Comparison of ENCODE assay signal across 13 cellular contexts in genomic region chr13:97946951-97947588, GRCh38. TPM values are rescaled to one million over a fixed set of nuclear protein-coding genes. Genes with fewer than 3 reads are reported as not detected.
A peak's percentile ranks its signal among the peaks of the same experiment; 100 is the strongest.
DNase-seq lines count a peak whose midpoint lies in the region; TF ChIP-seq lines count a peak whose summit lies in the region.
"Had no signal": no experiment of that assay in that cellular context is flagged by ENCODE, and none has a peak within 500 bp of the region (broad histone marks: within the 10 kb centered on the region; RNA-seq: fewer than 3 reads in every experiment).

No MANE protein-coding gene starts in this region.

- TF ChIP-seq CTCF in fibroblast of pulmonary artery (IDR thresholded peaks at IDR 0.05; ENCODE audit: low read length, missing control alignments), result no peak
- no peak for TF ChIP-seq CTCF in suprapubic skin (IDR thresholded peaks at IDR 0.05)
- no peak for TF ChIP-seq CTCF in ovary (IDR thresholded peaks at IDR 0.05)

- no peak overlapping the region for H3K4me3 Mint-ChIP-seq in activated CD4-positive, alpha-beta memory T cell treated with anti-CD3 and anti-CD28 coated beads for 36 hours
- H3K4me3 Mint-ChIP-seq: brain, H9 had no signal

- TF ChIP-seq POLR2A in suprapubic skin (IDR thresholded peaks at IDR 0.05), result no peak
- no peak for TF ChIP-seq POLR2A in ovary (IDR thresholded peaks at IDR 0.05)

- peaks cover 3% of the 10 kb centered on the region for H3K27me3 Mint-ChIP-seq in activated CD4-positive, alpha-beta memory T cell treated with anti-CD3 and anti-CD28 coated beads for 36 hours

- H3K27me3 ChIP-seq in suprapubic skin (no peaks in the 10 kb centered on the region), ovary (no peaks in the 10 kb centered on the region)

- H3K9me3 ChIP-seq in suprapubic skin, result no peaks in the 10 kb centered on the region
- no peaks in the 10 kb centered on the region for H3K9me3 ChIP-seq in ovary

- 60% methylated on average over 3 of the region's 3 CpGs for WGBS in suprapubic skin
- WGBS in ovary, 3 donors, result 53 to 76% (median 69%) methylated on average over 3 of the region's 3 CpGs

- H3K27ac ChIP-seq in suprapubic skin, result no peak overlapping the region
- no peak overlapping the region for H3K27ac ChIP-seq in ovary

- no peak for TF ChIP-seq EP300 in suprapubic skin (IDR thresholded peaks at IDR 0.05)
- no peak for TF ChIP-seq EP300 in ovary (IDR thresholded peaks at IDR 0.05)

- H3K36me3 ChIP-seq in suprapubic skin (no peaks in the 10 kb centered on the region), ovary (no peaks in the 10 kb centered on the region)

- H3K4me3 ChIP-seq in fibroblast of pulmonary artery (replicated peaks; ENCODE audit: low read depth, low read length), result no peak overlapping the region
- no peak overlapping the region for H3K4me3 ChIP-seq in suprapubic skin
- no peak overlapping the region for H3K4me3 ChIP-seq in ovary

- CTCF ChIA-PET in activated CD4-positive, alpha-beta memory T cell treated with anti-CD3 and anti-CD28 coated beads for 36 hours (lab: Charles Lee), result interaction anchor here (1.2 kb wide), 1 partner anchor 91 kb away, joined by 4 read pairs; no protein-coding TSS in a partner anchor

- POLR2A ChIA-PET in activated CD4-positive, alpha-beta memory T cell treated with anti-CD3 and anti-CD28 coated beads for 36 hours (lab: Charles Lee), result no interaction called here

- peaks cover 2% of the 10 kb centered on the region for H3K9me3 Mint-ChIP-seq in activated CD4-positive, alpha-beta memory T cell treated with anti-CD3 and anti-CD28 coated beads for 36 hours

- H3K4me1 Mint-ChIP-seq in activated CD4-positive, alpha-beta memory T cell treated with anti-CD3 and anti-CD28 coated beads for 36 hours (ENCODE audit: low read depth), result peaks cover 5% of the 10 kb centered on the region
- H3K4me1 Mint-ChIP-seq: brain, H9 had no signal

- peak; percentile 11 for DNase-seq in H4 (ENCODE audit: low spot score)
- DNase-seq in SW 1271 (lab: John Stamatoyannopoulos, UW), result peak; percentile 32 to 35
- peak; percentile 94 for DNase-seq in fibroblast of pulmonary artery (ENCODE audit: low read depth)
- peak; percentile 26 for DNase-seq in smooth muscle cell of the brain vasculature (ENCODE audit: low read depth, low spot score)
- no peak for DNase-seq in suprapubic skin (ENCODE audit: low spot score in 2 of 2)
- no peak for DNase-seq in ovary
- no peak for DNase-seq in activated CD4-positive, alpha-beta memory T cell treated with anti-CD3 and anti-CD28 coated beads for 36 hours
- DNase-seq: activated CD4-positive, CD25-positive, alpha-beta regulatory T cell treated with anti-CD3 and anti-CD28 coated beads, Interleukin-2, amount 50 U/mL, for 72 hours; erythroblast; H9; NCI-H1694 treated with DMSO at 0.1 percent for 48 hours had no signal

- no peaks in the 10 kb centered on the region for H3K4me1 ChIP-seq in suprapubic skin
- no peaks in the 10 kb centered on the region for H3K4me1 ChIP-seq in ovary (ENCODE audit: insufficient read depth)

- intact Hi-C loops in ovary (cut with DNase I), result no loop called here
- intact Hi-C loops in activated CD4-positive, alpha-beta memory T cell treated with anti-CD3 and anti-CD28 coated beads for 36 hours (cut with micrococcal nuclease), result no loop called here

- no peak overlapping the region for H3K27ac Mint-ChIP-seq in activated CD4-positive, alpha-beta memory T cell treated with anti-CD3 and anti-CD28 coated beads for 36 hours
- H3K27ac Mint-ChIP-seq: brain, H9, IgD-negative memory B cell had no signal

- peaks cover 2% of the 10 kb centered on the region for H3K36me3 Mint-ChIP-seq in activated CD4-positive, alpha-beta memory T cell treated with anti-CD3 and anti-CD28 coated beads for 36 hours

RNA-seq across cellular contexts. Expression of gene IPO5, which starts 6.4 kb away (rescaled TPM):
- total RNA-seq in H4 (2014; rRNA removed; shearing (Covaris generic)), result 65.3 and 88.4 TPM in 2 replicates
- total RNA-seq in suprapubic skin, result 10 to 100 TPM; 78.8 to 93.8 (median 82.4) TPM
- total RNA-seq in ovary, result 100 to 1,000 TPM in 6 of 7 donors, 10 to 100 TPM in 1; 91.0 to 200 (median 141) TPM
- 100 to 1,000 TPM in 1 of 2 donors, 10 to 100 TPM in 1; 53.9 to 113 TPM for polyA plus RNA-seq in ovary
- 100 to 1,000 TPM; 201 to 214 TPM for total RNA-seq in activated CD4-positive, alpha-beta memory T cell treated with anti-CD3 and anti-CD28 coated beads for 36 hours

Comparison
In these comparisons a context has a peak if more than half of its experiments do, and no peak if none do; other contexts are left out.
1. DNase-seq: peak in H4 (single experiment), SW 1271 (2 of 2), fibroblast of pulmonary artery (single experiment) and smooth muscle cell of the brain vasculature (single experiment); none in suprapubic skin (0 of 2), ovary (0 of 5) and activated CD4-positive, alpha-beta memory T cell treated with anti-CD3 and anti-CD28 coated beads for 36 hours (single experiment).